ENCODE assay signal across 8 cellular contexts in genomic region chr11:123166095-123166559, GRCh38. TPM values are rescaled to one million over a fixed set of nuclear protein-coding genes. Genes with fewer than 3 reads are reported as not detected.
A peak's percentile ranks its signal among the peaks of the same experiment; 100 is the strongest.
DNase-seq lines count a peak whose midpoint lies in the region; ATAC-seq and TF ChIP-seq lines count a peak whose summit lies in the region.

No MANE protein-coding gene starts in this region.

- no peak overlapping the region for H3K4me3 ChIP-seq in cardiac fibroblast (replicated peaks in 1 of 2; ENCODE audit: low read depth in 2 of 2, low read length in 2 of 2)
- H3K4me3 ChIP-seq in mesodermal cell (ENCODE audit: extremely low read depth, insufficient read depth, low read length, poor library complexity, severe bottlenecking): no peak overlapping the region

- H3K9me3 ChIP-seq in mesodermal cell (ENCODE audit: control insufficient read depth, low read length): no peaks in the 10 kb centered on the region

- peaks cover 27% of the 10 kb centered on the region for H3K4me1 ChIP-seq in mesodermal cell (ENCODE audit: control insufficient read depth, insufficient read depth, low read length, poor library complexity, severe bottlenecking)

- peaks cover 4% of the 10 kb centered on the region for H3K36me3 ChIP-seq in mesodermal cell (ENCODE audit: control insufficient read depth, insufficient read depth, low read length)

- peak overlapping the region; percentile 50 for H3K27ac ChIP-seq in mesodermal cell (ENCODE audit: low read depth, low read length, severe bottlenecking)

- peak; percentile 32; the same call in 1 of the 2 replicates for TF ChIP-seq CTCF in LNCAP (IDR thresholded peaks at IDR 0.05)
- peak; percentile 83 for TF ChIP-seq CTCF in cardiac fibroblast (IDR thresholded peaks at IDR 0.05; ENCODE audit: low read depth, low read length)

- no peak for ATAC-seq in GM18861 (IDR thresholded peaks at IDR 0.05; ENCODE audit: unreplicated experiment)
- no peak for ATAC-seq in HG03457 (IDR thresholded peaks at IDR 0.05; ENCODE audit: unreplicated experiment)
- ATAC-seq in GM21786 (IDR thresholded peaks at IDR 0.05; ENCODE audit: unreplicated experiment): no peak

- WGBS in mesodermal cell (ENCODE audit: insufficient coverage in 2 of 2), 2 experiments: 44 to 52% methylated on average over 3 to 4 of the region's 10 CpGs

- DNase-seq in ELR (ENCODE audit: low read depth) (peak; percentile 60), cardiac fibroblast (ENCODE audit: low read depth in 2 of 2) (peak; percentile 61 to 87), SK-N-DZ (ENCODE audit: low spot score) (no peak)

RNA-seq across cellular contexts. Expression of gene CLMP, which starts 28.9 kb away (rescaled TPM):
- polyA plus RNA-seq in mesodermal cell (2013, experiment 1 of 2): 16.6 TPM
- polyA plus RNA-seq in mesodermal cell (2013, experiment 2 of 2): 14.7 TPM
- polyA plus RNA-seq in SK-N-DZ (2014; cell fraction: cytosol; rRNA removed): 4.5 and 4.6 TPM in 2 replicates
- 1.3 and 3.8 TPM in 2 replicates for polyA plus RNA-seq in SK-N-DZ (2014; cell fraction: nucleus; rRNA removed)
